In genomic region chr11:96778272-96778671, GRCh38 we compare ENCODE assay signal across 16 cellular contexts.
DNase-seq lines count a peak whose midpoint lies in the region; ATAC-seq and TF ChIP-seq lines count a peak whose summit lies in the region.
"Had no signal": no experiment of that assay in that cellular context is flagged by ENCODE, and none has a peak within 500 bp of the region (broad histone marks: within the 10 kb centered on the region; RNA-seq: fewer than 3 reads in every experiment).

No MANE protein-coding gene starts in this region.

- DNase-seq in GM23338 (ENCODE audit: low spot score) (peak; percentile 5), WTC11 (ENCODE audit: low spot score) (no peak), islet precursor cell (peak; percentile 55), left ventricle myocardium inferior (no peak), suprapubic skin (ENCODE audit: low spot score in 2 of 2) (no peak)
- DNase-seq: C1 segment of cervical spinal cord; CD4-positive, alpha-beta memory T cell; COR-L47; DMS 273 treated with DMSO at 0.1 percent for 48 hours; DMS79; EL; GF-D8; GOT3; H7; HCEC 1CT had no signal

- H3F3A ChIP-seq in GM23338 (replicated peaks; ENCODE audit: low read depth): no peaks in the 10 kb centered on the region

- CTCF ChIA-PET in WTC11 (lab: Charles Lee): no interaction called here

- no peak overlapping the region for H3K4me3 ChIP-seq in GM23338
- H3K4me3 ChIP-seq in left ventricle myocardium inferior: no peak overlapping the region
- no peak overlapping the region for H3K4me3 ChIP-seq in suprapubic skin

- no peaks in the 10 kb centered on the region for H3K9me2 ChIP-seq in GM23338 (ENCODE audit: insufficient read depth)

- H3K4me1 ChIP-seq in GM23338 (ENCODE audit: insufficient read depth) (no peaks in the 10 kb centered on the region), left ventricle myocardium inferior (no peaks in the 10 kb centered on the region), suprapubic skin (no peaks in the 10 kb centered on the region)

- no peaks in the 10 kb centered on the region for H3K36me3 Mint-ChIP-seq in GM23338 (ENCODE audit: low read depth)
- no peaks in the 10 kb centered on the region for H3K36me3 Mint-ChIP-seq in WTC11
- H3K36me3 Mint-ChIP-seq: CD4-positive, alpha-beta memory T cell had no signal

- no peak for TF ChIP-seq POLR2A in suprapubic skin (IDR thresholded peaks at IDR 0.05)

- ATAC-seq in GM23338 (no peak), WTC11 (peak; percentile 55; the same call in 1 of the 2 replicates)
- ATAC-seq in activated CD4-positive, CD25-positive, alpha-beta regulatory T cell treated with anti-CD3 and anti-CD28 coated beads, Interleukin-2, amount 50 U/mL, for 24 hours: no peak

- H3K4me3 Mint-ChIP-seq in GM23338 (no peak overlapping the region), WTC11 (no peak overlapping the region)
- H3K4me3 Mint-ChIP-seq: CD4-positive, alpha-beta memory T cell had no signal

- no peaks in the 10 kb centered on the region for H4K20me1 ChIP-seq in GM23338 (replicated peaks; ENCODE audit: insufficient read depth)

- H3K4me1 Mint-ChIP-seq in GM23338 (no peaks in the 10 kb centered on the region), WTC11 (peaks cover 12% of the 10 kb centered on the region)
- H3K4me1 Mint-ChIP-seq: CD4-positive, alpha-beta memory T cell had no signal

- peaks cover 1% of the 10 kb centered on the region for H3K27me3 Mint-ChIP-seq in GM23338 (ENCODE audit: insufficient read depth, low read depth, poor library complexity)
- no peaks in the 10 kb centered on the region for H3K27me3 Mint-ChIP-seq in WTC11 (ENCODE audit: low read depth)
- H3K27me3 Mint-ChIP-seq: CD4-positive, alpha-beta memory T cell had no signal

- H3K36me3 ChIP-seq in GM23338 (ENCODE audit: insufficient read depth) (no peaks in the 10 kb centered on the region), left ventricle myocardium inferior (no peaks in the 10 kb centered on the region), suprapubic skin (no peaks in the 10 kb centered on the region)

- TF ChIP-seq EP300 in suprapubic skin (IDR thresholded peaks at IDR 0.05): no peak

- H3K27ac Mint-ChIP-seq in GM23338 (no peak overlapping the region), WTC11 (no peak overlapping the region)
- H3K27ac Mint-ChIP-seq: CD4-positive, alpha-beta memory T cell had no signal

- TF ChIP-seq CTCF in GM23338 (conservative IDR thresholded peaks at IDR 0.05; ENCODE audit: low read depth in 2 of 2) (no peak), WTC11 (IDR thresholded peaks at IDR 0.05) (no peak), left ventricle myocardium inferior (IDR thresholded peaks at IDR 0.05; ENCODE audit: borderline replicate concordance) (no peak), suprapubic skin (IDR thresholded peaks at IDR 0.05) (no peak)

- H3K9me3 ChIP-seq in left ventricle myocardium inferior (replicated peaks): no peaks in the 10 kb centered on the region
- H3K9me3 ChIP-seq in suprapubic skin: no peaks in the 10 kb centered on the region

- H3K79me2 ChIP-seq in GM23338 (replicated peaks; ENCODE audit: insufficient read depth): no peaks in the 10 kb centered on the region

- H3K27ac ChIP-seq in GM23338 (ENCODE audit: low read depth) (no peak overlapping the region), left ventricle myocardium inferior (replicated peaks) (no peak overlapping the region), suprapubic skin (no peak overlapping the region)

- H3K9me3 Mint-ChIP-seq in GM23338 (peaks cover 4% of the 10 kb centered on the region; the same call in 2 of the 3 replicates), WTC11 (0 out of 2 replicates have a peak, but pooled peaks cover 5% of the 10 kb centered on the region)

- H3K4me2 ChIP-seq in GM23338: no peak overlapping the region

- intact Hi-C loops in left ventricle myocardium inferior (cut with micrococcal nuclease): no loop called here

- POLR2A ChIA-PET in WTC11 (lab: Charles Lee): no interaction called here

- H2AFZ ChIP-seq in GM23338: 0 out of 2 replicates have a peak overlapping the region, but pooled peaks have one; percentile 25

- no peaks in the 10 kb centered on the region for H3K27me3 ChIP-seq in GM23338 (ENCODE audit: insufficient read depth)
- H3K27me3 ChIP-seq in left ventricle myocardium inferior (ENCODE audit: low read depth): no peaks in the 10 kb centered on the region
- H3K27me3 ChIP-seq in suprapubic skin: no peaks in the 10 kb centered on the region

TF ChIP-seq in GM23338, 12 proteins besides CTCF, POLR2A, EP300 and RAD21 (continues in another document):
- no peak for TF ChIP-seq ZNF114 (CRISPR knock-in tag; IDR thresholded peaks at IDR 0.05)
- no peak for TF ChIP-seq CREB1 (CRISPR knock-in tag; IDR thresholded peaks at IDR 0.05; ENCODE audit: low read depth)
- TF ChIP-seq, protein P1, sequence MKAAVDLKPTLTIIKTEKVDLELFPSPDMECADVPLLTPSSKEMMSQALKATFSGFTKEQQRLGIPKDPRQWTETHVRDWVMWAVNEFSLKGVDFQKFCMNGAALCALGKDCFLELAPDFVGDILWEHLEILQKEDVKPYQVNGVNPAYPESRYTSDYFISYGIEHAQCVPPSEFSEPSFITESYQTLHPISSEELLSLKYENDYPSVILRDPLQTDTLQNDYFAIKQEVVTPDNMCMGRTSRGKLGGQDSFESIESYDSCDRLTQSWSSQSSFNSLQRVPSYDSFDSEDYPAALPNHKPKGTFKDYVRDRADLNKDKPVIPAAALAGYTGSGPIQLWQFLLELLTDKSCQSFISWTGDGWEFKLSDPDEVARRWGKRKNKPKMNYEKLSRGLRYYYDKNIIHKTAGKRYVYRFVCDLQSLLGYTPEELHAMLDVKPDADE (IDR thresholded peaks at IDR 0.05): no peak
- TF ChIP-seq JUNB (IDR thresholded peaks at IDR 0.05; ENCODE audit: unreplicated experiment): no peak
- no peak for TF ChIP-seq ZNF331 (CRISPR knock-in tag; IDR thresholded peaks at IDR 0.05; ENCODE audit: low read depth)
- no peak for TF ChIP-seq EZH2phosphoT487 (IDR thresholded peaks at IDR 0.05; ENCODE audit: unreplicated experiment)
- no peak for TF ChIP-seq NANOG (IDR thresholded peaks at IDR 0.05; ENCODE audit: borderline replicate concordance)

TF ChIP-seq in WTC11, 78 proteins besides CTCF, POLR2A, EP300 and RAD21 (continues in another document):
- TF ChIP-seq ZNF232 (CRISPR knock-in tag; IDR thresholded peaks at IDR 0.05): no peak
- TF ChIP-seq ZNF281 (CRISPR knock-in tag; IDR thresholded peaks at IDR 0.05): no peak
- no peak for TF ChIP-seq ZNF532 (CRISPR knock-in tag; IDR thresholded peaks at IDR 0.05; ENCODE audit: borderline replicate concordance)
- no peak for TF ChIP-seq ZNF396 (CRISPR knock-in tag; IDR thresholded peaks at IDR 0.05; ENCODE audit: borderline replicate concordance)
- TF ChIP-seq FOXK1 (CRISPR knock-in tag; IDR thresholded peaks at IDR 0.05): no peak
- TF ChIP-seq ZMAT4 (CRISPR knock-in tag; IDR thresholded peaks at IDR 0.05): no peak
- TF ChIP-seq CREM (CRISPR knock-in tag; IDR thresholded peaks at IDR 0.05): no peak

Comparison
In these comparisons a context has a peak if more than half of its experiments do, and no peak if none do; other contexts are left out.
1. DNase-seq: peak in GM23338 (single experiment) and islet precursor cell (single experiment); none in WTC11 (single experiment), left ventricle myocardium inferior (single experiment) and suprapubic skin (0 of 2).